Comparison of ENCODE assay signal across 1 cellular context in the genomic region with DNA sequence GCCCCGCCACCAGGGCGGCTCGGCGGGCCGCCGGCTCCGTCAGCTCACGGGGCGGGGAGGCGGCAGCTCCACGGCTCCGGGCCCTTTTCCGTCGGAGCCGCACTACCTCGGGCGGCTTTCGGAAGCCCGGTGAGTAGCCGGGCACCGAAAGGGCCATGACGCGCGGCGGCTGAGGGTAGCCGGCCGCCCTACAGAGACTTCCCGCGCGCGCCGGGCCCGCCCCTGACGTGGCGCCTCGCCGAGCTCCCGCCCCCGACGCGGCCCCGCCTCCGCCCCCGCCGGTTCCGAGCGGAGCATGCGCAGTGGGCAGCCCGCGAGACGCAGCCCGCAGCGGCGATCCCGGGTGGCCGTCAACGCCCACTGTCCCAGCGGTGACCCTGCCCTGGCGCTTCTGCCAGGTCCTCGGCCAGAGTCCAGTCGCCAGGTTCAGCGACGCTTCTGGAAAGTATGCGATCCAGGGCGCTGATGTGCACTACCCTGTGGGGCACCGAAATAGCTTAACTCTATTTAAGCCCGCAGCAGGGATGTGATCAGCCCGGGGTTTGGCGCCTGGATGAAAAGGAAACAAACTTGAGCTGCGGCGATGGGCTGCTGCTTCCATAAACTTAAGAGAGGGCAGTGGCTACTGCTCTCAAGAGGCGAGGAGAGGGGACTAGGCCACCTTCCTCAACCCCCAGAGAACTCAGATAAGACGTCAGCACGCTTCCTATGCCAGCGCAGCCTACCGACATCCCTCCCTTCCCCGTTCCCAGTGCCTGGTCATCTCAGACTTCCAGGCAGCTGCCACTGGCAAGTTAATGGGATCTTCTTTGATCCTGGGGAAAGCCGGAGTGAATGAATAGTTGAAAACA.
TF ChIP-seq lines count a peak whose summit lies in the region.

A gene with protein sequence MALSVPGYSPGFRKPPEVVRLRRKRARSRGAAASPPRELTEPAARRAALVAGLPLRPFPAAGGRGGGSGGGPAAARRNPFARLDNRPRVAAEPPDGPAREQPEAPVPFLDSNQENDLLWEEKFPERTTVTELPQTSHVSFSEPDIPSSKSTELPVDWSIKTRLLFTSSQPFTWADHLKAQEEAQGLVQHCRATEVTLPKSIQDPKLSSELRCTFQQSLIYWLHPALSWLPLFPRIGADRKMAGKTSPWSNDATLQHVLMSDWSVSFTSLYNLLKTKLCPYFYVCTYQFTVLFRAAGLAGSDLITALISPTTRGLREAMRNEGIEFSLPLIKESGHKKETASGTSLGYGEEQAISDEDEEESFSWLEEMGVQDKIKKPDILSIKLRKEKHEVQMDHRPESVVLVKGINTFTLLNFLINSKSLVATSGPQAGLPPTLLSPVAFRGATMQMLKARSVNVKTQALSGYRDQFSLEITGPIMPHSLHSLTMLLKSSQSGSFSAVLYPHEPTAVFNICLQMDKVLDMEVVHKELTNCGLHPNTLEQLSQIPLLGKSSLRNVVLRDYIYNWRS (minus strand): TSS at position 200 of the 851 bp plus-strand sequence. CDS start 43 bp downstream, at position 157.

TF ChIP-seq in K562, 482 proteins besides CTCF, POLR2A, EP300 and RAD21 (continued from another document and continues in another):
- TF ChIP-seq, protein P1, sequence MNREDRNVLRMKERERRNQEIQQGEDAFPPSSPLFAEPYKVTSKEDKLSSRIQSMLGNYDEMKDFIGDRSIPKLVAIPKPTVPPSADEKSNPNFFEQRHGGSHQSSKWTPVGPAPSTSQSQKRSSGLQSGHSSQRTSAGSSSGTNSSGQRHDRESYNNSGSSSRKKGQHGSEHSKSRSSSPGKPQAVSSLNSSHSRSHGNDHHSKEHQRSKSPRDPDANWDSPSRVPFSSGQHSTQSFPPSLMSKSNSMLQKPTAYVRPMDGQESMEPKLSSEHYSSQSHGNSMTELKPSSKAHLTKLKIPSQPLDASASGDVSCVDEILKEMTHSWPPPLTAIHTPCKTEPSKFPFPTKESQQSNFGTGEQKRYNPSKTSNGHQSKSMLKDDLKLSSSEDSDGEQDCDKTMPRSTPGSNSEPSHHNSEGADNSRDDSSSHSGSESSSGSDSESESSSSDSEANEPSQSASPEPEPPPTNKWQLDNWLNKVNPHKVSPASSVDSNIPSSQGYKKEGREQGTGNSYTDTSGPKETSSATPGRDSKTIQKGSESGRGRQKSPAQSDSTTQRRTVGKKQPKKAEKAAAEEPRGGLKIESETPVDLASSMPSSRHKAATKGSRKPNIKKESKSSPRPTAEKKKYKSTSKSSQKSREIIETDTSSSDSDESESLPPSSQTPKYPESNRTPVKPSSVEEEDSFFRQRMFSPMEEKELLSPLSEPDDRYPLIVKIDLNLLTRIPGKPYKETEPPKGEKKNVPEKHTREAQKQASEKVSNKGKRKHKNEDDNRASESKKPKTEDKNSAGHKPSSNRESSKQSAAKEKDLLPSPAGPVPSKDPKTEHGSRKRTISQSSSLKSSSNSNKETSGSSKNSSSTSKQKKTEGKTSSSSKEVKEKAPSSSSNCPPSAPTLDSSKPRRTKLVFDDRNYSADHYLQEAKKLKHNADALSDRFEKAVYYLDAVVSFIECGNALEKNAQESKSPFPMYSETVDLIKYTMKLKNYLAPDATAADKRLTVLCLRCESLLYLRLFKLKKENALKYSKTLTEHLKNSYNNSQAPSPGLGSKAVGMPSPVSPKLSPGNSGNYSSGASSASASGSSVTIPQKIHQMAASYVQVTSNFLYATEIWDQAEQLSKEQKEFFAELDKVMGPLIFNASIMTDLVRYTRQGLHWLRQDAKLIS (CRISPR knock-in tag; IDR thresholded peaks at IDR 0.05), result peak; percentile 35; the same call in 1 of the 2 replicates
- peak; percentile 44; the same call in 1 of the 2 replicates for TF ChIP-seq NBN (IDR thresholded peaks at IDR 0.05; ENCODE audit: low read depth)
- no peak for TF ChIP-seq KAT2B (IDR thresholded peaks at IDR 0.05; ENCODE audit: low read depth, low read length)
- no peak for TF ChIP-seq GABPA (tag; conservative IDR thresholded peaks at IDR 0.05; ENCODE audit: low read depth)
- TF ChIP-seq BRCA1 (IDR thresholded peaks at IDR 0.05), result no peak
- no peak for TF ChIP-seq BRCA1 (CRISPR knock-in tag; IDR thresholded peaks at IDR 0.05)
- TF ChIP-seq SMAD3 (CRISPR knock-in tag; conservative IDR thresholded peaks at IDR 0.05), result peak; percentile 70; the same call in 1 of the 2 replicates
- no peak for TF ChIP-seq ZC3H8 (IDR thresholded peaks at IDR 0.05)
- TF ChIP-seq, protein P2, sequence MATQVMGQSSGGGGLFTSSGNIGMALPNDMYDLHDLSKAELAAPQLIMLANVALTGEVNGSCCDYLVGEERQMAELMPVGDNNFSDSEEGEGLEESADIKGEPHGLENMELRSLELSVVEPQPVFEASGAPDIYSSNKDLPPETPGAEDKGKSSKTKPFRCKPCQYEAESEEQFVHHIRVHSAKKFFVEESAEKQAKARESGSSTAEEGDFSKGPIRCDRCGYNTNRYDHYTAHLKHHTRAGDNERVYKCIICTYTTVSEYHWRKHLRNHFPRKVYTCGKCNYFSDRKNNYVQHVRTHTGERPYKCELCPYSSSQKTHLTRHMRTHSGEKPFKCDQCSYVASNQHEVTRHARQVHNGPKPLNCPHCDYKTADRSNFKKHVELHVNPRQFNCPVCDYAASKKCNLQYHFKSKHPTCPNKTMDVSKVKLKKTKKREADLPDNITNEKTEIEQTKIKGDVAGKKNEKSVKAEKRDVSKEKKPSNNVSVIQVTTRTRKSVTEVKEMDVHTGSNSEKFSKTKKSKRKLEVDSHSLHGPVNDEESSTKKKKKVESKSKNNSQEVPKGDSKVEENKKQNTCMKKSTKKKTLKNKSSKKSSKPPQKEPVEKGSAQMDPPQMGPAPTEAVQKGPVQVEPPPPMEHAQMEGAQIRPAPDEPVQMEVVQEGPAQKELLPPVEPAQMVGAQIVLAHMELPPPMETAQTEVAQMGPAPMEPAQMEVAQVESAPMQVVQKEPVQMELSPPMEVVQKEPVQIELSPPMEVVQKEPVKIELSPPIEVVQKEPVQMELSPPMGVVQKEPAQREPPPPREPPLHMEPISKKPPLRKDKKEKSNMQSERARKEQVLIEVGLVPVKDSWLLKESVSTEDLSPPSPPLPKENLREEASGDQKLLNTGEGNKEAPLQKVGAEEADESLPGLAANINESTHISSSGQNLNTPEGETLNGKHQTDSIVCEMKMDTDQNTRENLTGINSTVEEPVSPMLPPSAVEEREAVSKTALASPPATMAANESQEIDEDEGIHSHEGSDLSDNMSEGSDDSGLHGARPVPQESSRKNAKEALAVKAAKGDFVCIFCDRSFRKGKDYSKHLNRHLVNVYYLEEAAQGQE (CRISPR knock-in tag; IDR thresholded peaks at IDR 0.05; ENCODE audit: low read depth), result no peak
- TF ChIP-seq, protein P3, sequence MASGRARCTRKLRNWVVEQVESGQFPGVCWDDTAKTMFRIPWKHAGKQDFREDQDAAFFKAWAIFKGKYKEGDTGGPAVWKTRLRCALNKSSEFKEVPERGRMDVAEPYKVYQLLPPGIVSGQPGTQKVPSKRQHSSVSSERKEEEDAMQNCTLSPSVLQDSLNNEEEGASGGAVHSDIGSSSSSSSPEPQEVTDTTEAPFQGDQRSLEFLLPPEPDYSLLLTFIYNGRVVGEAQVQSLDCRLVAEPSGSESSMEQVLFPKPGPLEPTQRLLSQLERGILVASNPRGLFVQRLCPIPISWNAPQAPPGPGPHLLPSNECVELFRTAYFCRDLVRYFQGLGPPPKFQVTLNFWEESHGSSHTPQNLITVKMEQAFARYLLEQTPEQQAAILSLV (tag; IDR thresholded peaks at IDR 0.05), result no peak
- TF ChIP-seq, protein P4, sequence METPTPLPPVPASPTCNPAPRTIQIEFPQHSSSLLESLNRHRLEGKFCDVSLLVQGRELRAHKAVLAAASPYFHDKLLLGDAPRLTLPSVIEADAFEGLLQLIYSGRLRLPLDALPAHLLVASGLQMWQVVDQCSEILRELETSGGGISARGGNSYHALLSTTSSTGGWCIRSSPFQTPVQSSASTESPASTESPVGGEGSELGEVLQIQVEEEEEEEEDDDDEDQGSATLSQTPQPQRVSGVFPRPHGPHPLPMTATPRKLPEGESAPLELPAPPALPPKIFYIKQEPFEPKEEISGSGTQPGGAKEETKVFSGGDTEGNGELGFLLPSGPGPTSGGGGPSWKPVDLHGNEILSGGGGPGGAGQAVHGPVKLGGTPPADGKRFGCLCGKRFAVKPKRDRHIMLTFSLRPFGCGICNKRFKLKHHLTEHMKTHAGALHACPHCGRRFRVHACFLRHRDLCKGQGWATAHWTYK (CRISPR knock-in tag; IDR thresholded peaks at IDR 0.05), result peak; percentile 64
- TF ChIP-seq, protein P5, sequence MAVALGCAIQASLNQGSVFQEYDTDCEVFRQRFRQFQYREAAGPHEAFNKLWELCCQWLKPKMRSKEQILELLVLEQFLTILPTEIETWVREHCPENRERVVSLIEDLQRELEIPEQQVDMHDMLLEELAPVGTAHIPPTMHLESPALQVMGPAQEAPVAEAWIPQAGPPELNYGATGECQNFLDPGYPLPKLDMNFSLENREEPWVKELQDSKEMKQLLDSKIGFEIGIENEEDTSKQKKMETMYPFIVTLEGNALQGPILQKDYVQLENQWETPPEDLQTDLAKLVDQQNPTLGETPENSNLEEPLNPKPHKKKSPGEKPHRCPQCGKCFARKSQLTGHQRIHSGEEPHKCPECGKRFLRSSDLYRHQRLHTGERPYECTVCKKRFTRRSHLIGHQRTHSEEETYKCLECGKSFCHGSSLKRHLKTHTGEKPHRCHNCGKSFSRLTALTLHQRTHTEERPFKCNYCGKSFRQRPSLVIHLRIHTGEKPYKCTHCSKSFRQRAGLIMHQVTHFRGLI (CRISPR knock-in tag; IDR thresholded peaks at IDR 0.05), result no peak
- no peak for TF ChIP-seq NFXL1 (CRISPR knock-in tag; IDR thresholded peaks at IDR 0.05)
- TF ChIP-seq E2F3 (CRISPR knock-in tag; IDR thresholded peaks at IDR 0.05), result peak; percentile 94
- peak; percentile 74 for TF ChIP-seq TBP (optimal IDR thresholded peaks at IDR 0.05; ENCODE audit: low read depth, low read length)
- no peak for TF ChIP-seq NFE2 (IDR thresholded peaks at IDR 0.05; ENCODE audit: low read depth)
- TF ChIP-seq BCL6 (CRISPR knock-in tag; IDR thresholded peaks at IDR 0.05), result no peak
- TF ChIP-seq TOE1 (IDR thresholded peaks at IDR 0.05; ENCODE audit: borderline replicate concordance), result peak; percentile 63; the same call in 1 of the 2 replicates
- TF ChIP-seq TOE1 (CRISPR knock-in tag; IDR thresholded peaks at IDR 0.05; ENCODE audit: borderline replicate concordance, low read depth), result no peak
- TF ChIP-seq HDAC2 (IDR thresholded peaks at IDR 0.05), result peak; percentile 43; the same call in 1 of the 2 replicates
- no peak for TF ChIP-seq ZNF507 (tag; conservative IDR thresholded peaks at IDR 0.05)
- TF ChIP-seq, protein P6, sequence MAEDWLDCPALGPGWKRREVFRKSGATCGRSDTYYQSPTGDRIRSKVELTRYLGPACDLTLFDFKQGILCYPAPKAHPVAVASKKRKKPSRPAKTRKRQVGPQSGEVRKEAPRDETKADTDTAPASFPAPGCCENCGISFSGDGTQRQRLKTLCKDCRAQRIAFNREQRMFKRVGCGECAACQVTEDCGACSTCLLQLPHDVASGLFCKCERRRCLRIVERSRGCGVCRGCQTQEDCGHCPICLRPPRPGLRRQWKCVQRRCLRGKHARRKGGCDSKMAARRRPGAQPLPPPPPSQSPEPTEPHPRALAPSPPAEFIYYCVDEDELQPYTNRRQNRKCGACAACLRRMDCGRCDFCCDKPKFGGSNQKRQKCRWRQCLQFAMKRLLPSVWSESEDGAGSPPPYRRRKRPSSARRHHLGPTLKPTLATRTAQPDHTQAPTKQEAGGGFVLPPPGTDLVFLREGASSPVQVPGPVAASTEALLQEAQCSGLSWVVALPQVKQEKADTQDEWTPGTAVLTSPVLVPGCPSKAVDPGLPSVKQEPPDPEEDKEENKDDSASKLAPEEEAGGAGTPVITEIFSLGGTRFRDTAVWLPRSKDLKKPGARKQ (CRISPR knock-in tag; IDR thresholded peaks at IDR 0.05), result no peak
- TF ChIP-seq, protein P7, sequence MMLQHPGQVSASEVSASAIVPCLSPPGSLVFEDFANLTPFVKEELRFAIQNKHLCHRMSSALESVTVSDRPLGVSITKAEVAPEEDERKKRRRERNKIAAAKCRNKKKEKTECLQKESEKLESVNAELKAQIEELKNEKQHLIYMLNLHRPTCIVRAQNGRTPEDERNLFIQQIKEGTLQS (IDR thresholded peaks at IDR 0.05), result no peak
- TF ChIP-seq, protein P7 (CRISPR knock-in tag; conservative IDR thresholded peaks at IDR 0.05), result peak; percentile 73; the same call in 1 of the 2 replicates
- no peak for TF ChIP-seq ZNF217 (CRISPR knock-in tag; IDR thresholded peaks at IDR 0.05)
- TF ChIP-seq, protein P8, sequence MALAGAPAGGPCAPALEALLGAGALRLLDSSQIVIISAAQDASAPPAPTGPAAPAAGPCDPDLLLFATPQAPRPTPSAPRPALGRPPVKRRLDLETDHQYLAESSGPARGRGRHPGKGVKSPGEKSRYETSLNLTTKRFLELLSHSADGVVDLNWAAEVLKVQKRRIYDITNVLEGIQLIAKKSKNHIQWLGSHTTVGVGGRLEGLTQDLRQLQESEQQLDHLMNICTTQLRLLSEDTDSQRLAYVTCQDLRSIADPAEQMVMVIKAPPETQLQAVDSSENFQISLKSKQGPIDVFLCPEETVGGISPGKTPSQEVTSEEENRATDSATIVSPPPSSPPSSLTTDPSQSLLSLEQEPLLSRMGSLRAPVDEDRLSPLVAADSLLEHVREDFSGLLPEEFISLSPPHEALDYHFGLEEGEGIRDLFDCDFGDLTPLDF (CRISPR knock-in tag; IDR thresholded peaks at IDR 0.05), result peak; percentile 79
- no peak for TF ChIP-seq SRF (CRISPR knock-in tag; IDR thresholded peaks at IDR 0.05)
- no peak for TF ChIP-seq TARDBP (IDR thresholded peaks at IDR 0.05)
- no peak for TF ChIP-seq MYC (IDR thresholded peaks at IDR 0.05; ENCODE audit: low read depth, low read length)
- 0 out of 2 replicates have a peak, but pooled peaks have one; percentile 75 for TF ChIP-seq MYC (CRISPR knock-in tag; IDR thresholded peaks at IDR 0.05; ENCODE audit: borderline replicate concordance, low read depth)
- no peak for TF ChIP-seq NCOA6 (IDR thresholded peaks at IDR 0.05)
- TF ChIP-seq, protein P9, sequence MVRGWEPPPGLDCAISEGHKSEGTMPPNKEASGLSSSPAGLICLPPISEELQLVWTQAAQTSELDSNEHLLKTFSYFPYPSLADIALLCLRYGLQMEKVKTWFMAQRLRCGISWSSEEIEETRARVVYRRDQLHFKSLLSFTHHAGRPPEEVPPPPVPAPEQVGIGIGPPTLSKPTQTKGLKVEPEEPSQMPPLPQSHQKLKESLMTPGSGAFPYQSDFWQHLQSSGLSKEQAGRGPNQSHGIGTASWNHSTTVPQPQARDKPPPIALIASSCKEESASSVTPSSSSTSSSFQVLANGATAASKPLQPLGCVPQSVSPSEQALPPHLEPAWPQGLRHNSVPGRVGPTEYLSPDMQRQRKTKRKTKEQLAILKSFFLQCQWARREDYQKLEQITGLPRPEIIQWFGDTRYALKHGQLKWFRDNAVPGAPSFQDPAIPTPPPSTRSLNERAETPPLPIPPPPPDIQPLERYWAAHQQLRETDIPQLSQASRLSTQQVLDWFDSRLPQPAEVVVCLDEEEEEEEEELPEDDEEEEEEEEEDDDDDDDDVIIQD (CRISPR knock-in tag; IDR thresholded peaks at IDR 0.05), result no peak
- no peak for TF ChIP-seq RFX1 (IDR thresholded peaks at IDR 0.05)
- no peak for TF ChIP-seq BRF1 (IDR thresholded peaks at IDR 0.05; ENCODE audit: borderline replicate concordance, extremely low read depth, insufficient read length)
- TF ChIP-seq HDAC3 (IDR thresholded peaks at IDR 0.05; ENCODE audit: borderline replicate concordance, partially characterized antibody), result no peak
- peak; percentile 97; the same call in 1 of the 2 replicates for TF ChIP-seq ILF3 (IDR thresholded peaks at IDR 0.05; ENCODE audit: borderline replicate concordance)
